ENCODE assay signal across 19 cellular contexts in the genomic region with DNA sequence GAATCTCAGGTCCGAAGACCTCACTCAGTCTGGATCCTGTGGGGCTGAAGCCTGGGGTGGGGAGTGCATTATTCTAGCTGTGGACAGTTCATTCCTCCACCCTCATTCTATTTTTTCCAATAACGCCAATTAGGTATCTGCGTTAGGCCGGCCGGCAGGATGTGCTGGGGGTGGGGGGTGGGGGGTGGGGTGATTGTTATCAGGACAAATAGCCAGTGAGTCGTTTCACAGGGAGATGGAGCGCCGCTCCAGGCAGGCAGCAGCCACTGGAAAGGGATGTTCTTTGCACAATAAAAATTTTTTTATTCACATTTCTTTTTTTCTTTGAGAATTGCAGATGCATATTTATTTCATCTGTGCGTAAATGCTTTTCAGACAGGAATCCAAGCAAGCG. TPM values are rescaled to one million over a fixed set of nuclear protein-coding genes. Genes with fewer than 3 reads are reported as not detected.
DNase-seq lines count a peak whose midpoint lies in the region; ATAC-seq, FAIRE-seq and TF ChIP-seq lines count a peak whose summit lies in the region.
"Had no signal": no experiment of that assay in that cellular context is flagged by ENCODE, and none has a peak within 500 bp of the region (broad histone marks: within the 10 kb centered on the region; RNA-seq: fewer than 3 reads in every experiment).

No MANE protein-coding gene starts in this region.

- no peak overlapping the region for H2AFZ ChIP-seq in H1 (ENCODE audit: low read length)
- no peak overlapping the region for H2AFZ ChIP-seq in neural cell (ENCODE audit: low read depth, low read length)

- no peaks in the 10 kb centered on the region for H3K9me2 ChIP-seq in neural cell (ENCODE audit: insufficient read depth, low read length)

- H3K27me3 ChIP-seq in breast epithelium (peaks cover 4 to 20% of the 10 kb centered on the region in 2 donors), H1 (replicated peaks in 1 of 4; ENCODE audit: control insufficient read depth in 3 of 4, extremely low read depth in 1 of 4, insufficient read depth in 3 of 4, low read length in 3 of 4) (peaks cover 93 to 96% (median 95%) of the 10 kb centered on the region in 4 experiments), neural cell (ENCODE audit: insufficient read depth, low read depth, low read length) (peaks cover 94% of the 10 kb centered on the region), right atrium auricular region (peaks cover 11 to 39% of the 10 kb centered on the region in 2 donors)

- H3K18ac ChIP-seq in H1 (ENCODE audit: extremely low read depth, low read length) = no peak overlapping the region; the same call in 1 of the 2 replicates

- H2BK12ac ChIP-seq in H1 (ENCODE audit: low read depth, low read length) = peak overlapping the region; percentile 27; the same call in 1 of the 2 replicates

- H3K56ac ChIP-seq in H1 (replicated peaks; ENCODE audit: insufficient read length, low read depth, low read length) = no peak overlapping the region

- no peaks in the 10 kb centered on the region for H3K79me1 ChIP-seq in H1 (ENCODE audit: low read depth, low read length)

- peaks cover 7 to 11% of the 10 kb centered on the region in 2 donors for H3K4me1 ChIP-seq in breast epithelium
- H3K4me1 ChIP-seq in H1 (replicated peaks in 1 of 4; ENCODE audit: control insufficient read depth in 3 of 4, insufficient read depth in 4 of 4, low read length in 3 of 4) = peaks cover 14 to 61% (median 42%) of the 10 kb centered on the region in 4 experiments
- H3K4me1 ChIP-seq in right atrium auricular region = peaks cover 0 to 22% of the 10 kb centered on the region in 2 donors
- H3K4me1 ChIP-seq: HAP-1 had no signal

- H3K9me3 ChIP-seq in breast epithelium = no peaks in the 10 kb centered on the region
- H3K9me3 ChIP-seq in H1 (ENCODE audit: insufficient read depth in 2 of 2, low read depth in 1 of 2, low read length in 1 of 2) = no peaks in the 10 kb centered on the region
- no peaks in the 10 kb centered on the region for H3K9me3 ChIP-seq in neural cell (ENCODE audit: low read length)
- no peaks in the 10 kb centered on the region for H3K9me3 ChIP-seq in right atrium auricular region
- H3K9me3 ChIP-seq: A549, HAP-1 had no signal

- H3K36me3 ChIP-seq in breast epithelium = no peaks in the 10 kb centered on the region
- H3K36me3 ChIP-seq in H1 (ENCODE audit: control insufficient read depth in 2 of 4, insufficient read depth in 4 of 4, low read length in 3 of 4) = peaks cover 0 to 8% (median 0%) of the 10 kb centered on the region in 4 experiments; a peak in 1 of 8 replicates
- no peaks in the 10 kb centered on the region for H3K36me3 ChIP-seq in neural cell (ENCODE audit: insufficient read depth, low read length)
- H3K36me3 ChIP-seq in right atrium auricular region = no peaks in the 10 kb centered on the region
- H3K36me3 ChIP-seq: HAP-1 had no signal

- no peak overlapping the region for H4K91ac ChIP-seq in H1 (replicated peaks; ENCODE audit: insufficient read length, low read length)

- TF ChIP-seq RAD21 in H1 (IDR thresholded peaks at IDR 0.05 in 1 of 2, conservative IDR thresholded peaks at IDR 0.05 in 1 of 2; ENCODE audit: low read depth in 2 of 2, low read length in 2 of 2) = no peak
- TF ChIP-seq RAD21 in neural cell (conservative IDR thresholded peaks at IDR 0.05) = no peak

- H3K9ac ChIP-seq in H1 (replicated peaks in 1 of 4; ENCODE audit: extremely low read depth in 1 of 4, low read depth in 3 of 4, low read length in 3 of 4) (no peak overlapping the region), neural cell (ENCODE audit: low read length) (no peak overlapping the region)

- peaks cover 14% of the 10 kb centered on the region for H3K27me3 Mint-ChIP-seq in MCF 10A (ENCODE audit: insufficient read depth, unreplicated experiment)
- H3K27me3 Mint-ChIP-seq in activated CD8-positive, alpha-beta memory T cell treated with anti-CD3 and anti-CD28 coated beads, Interleukin-2, amount 10 ng/mL, durations not matched to agents 7 days and 5 days = peaks cover 83% of the 10 kb centered on the region

- POLR2A ChIA-PET in MCF 10A (lab: Yijun Ruan, JAX) (interaction anchor here (1.4 to 2.6 kb wide), 3 partner anchors 87 to 188 kb away, joined by 6 to 20 read pairs (median 9); a partner anchor contains a TSS), H1 (lab: Charles Lee; ENCODE audit: partially characterized antibody) (interaction anchor here (1.6 to 1.8 kb wide), 2 partner anchors 9 to 55 kb away, joined by 5 to 8 read pairs; no protein-coding TSS in a partner anchor)

- TF ChIP-seq CTCF in breast epithelium (IDR thresholded peaks at IDR 0.05) = no peak
- no peak for TF ChIP-seq CTCF in MCF 10A (IDR thresholded peaks at IDR 0.05; ENCODE audit: unreplicated experiment)
- TF ChIP-seq CTCF in H1 (IDR thresholded peaks at IDR 0.05; ENCODE audit: control extremely low read depth in 1 of 3, insufficient read depth in 1 of 3, low read depth in 1 of 3, low read length in 3 of 3) = no peak
- no peak for TF ChIP-seq CTCF in neural cell (IDR thresholded peaks at IDR 0.05; ENCODE audit: poor library complexity, severe bottlenecking)
- TF ChIP-seq CTCF in right atrium auricular region (IDR thresholded peaks at IDR 0.05) = no peak

- TF ChIP-seq EP300 in H1 (IDR thresholded peaks at IDR 0.05; ENCODE audit: borderline replicate concordance in 1 of 2, low read depth in 2 of 2, low read length in 2 of 2) = no peak
- TF ChIP-seq EP300 in neural cell (conservative IDR thresholded peaks at IDR 0.05; ENCODE audit: poor library complexity, severe bottlenecking) = no peak

- H3K4me3 Mint-ChIP-seq in MCF 10A (ENCODE audit: unreplicated experiment) = no peak overlapping the region
- no peak overlapping the region for H3K4me3 Mint-ChIP-seq in activated CD8-positive, alpha-beta memory T cell treated with anti-CD3 and anti-CD28 coated beads, Interleukin-2, amount 10 ng/mL, durations not matched to agents 7 days and 5 days

- peaks cover 6% of the 10 kb centered on the region for H3K36me3 Mint-ChIP-seq in MCF 10A (ENCODE audit: insufficient read depth, unreplicated experiment)
- H3K36me3 Mint-ChIP-seq in activated CD8-positive, alpha-beta memory T cell treated with anti-CD3 and anti-CD28 coated beads, Interleukin-2, amount 10 ng/mL, durations not matched to agents 7 days and 5 days = peaks cover 3% of the 10 kb centered on the region

- FAIRE-seq in H1 (lab: Jason Lieb, UNC) = no peak
- FAIRE-seq: A549, GM19239 had no signal

- H3K4me1 Mint-ChIP-seq in MCF 10A (ENCODE audit: insufficient read depth, unreplicated experiment) = no peaks in the 10 kb centered on the region
- H3K4me1 Mint-ChIP-seq in activated CD8-positive, alpha-beta memory T cell treated with anti-CD3 and anti-CD28 coated beads, Interleukin-2, amount 10 ng/mL, durations not matched to agents 7 days and 5 days = peaks cover 22% of the 10 kb centered on the region

- H2BK20ac ChIP-seq in H1 (ENCODE audit: low read length) = no peak overlapping the region

- H3K27ac Mint-ChIP-seq in MCF 10A (ENCODE audit: low read depth, unreplicated experiment) = no peak overlapping the region
- H3K27ac Mint-ChIP-seq in activated CD8-positive, alpha-beta memory T cell treated with anti-CD3 and anti-CD28 coated beads, Interleukin-2, amount 10 ng/mL, durations not matched to agents 7 days and 5 days = no peak overlapping the region
- H3K27ac Mint-ChIP-seq: CD14-positive monocyte had no signal

- no peak for ATAC-seq in activated CD8-positive, alpha-beta memory T cell treated with anti-CD3 and anti-CD28 coated beads, Interleukin-2, amount 10 ng/mL, durations not matched to agents 7 days and 5 days
- no peak for ATAC-seq in GM19328 (IDR thresholded peaks at IDR 0.05; ENCODE audit: unreplicated experiment)
- ATAC-seq: A549, Panc1, Right ventricle myocardium inferior had no signal

- intact Hi-C loops in breast epithelium (cut with DNase I; ENCODE audit: low total_unique reads) = loop anchor here (5.0 kb wide), 1 partner anchor 840 kb away; no protein-coding TSS in a partner anchor
- intact Hi-C loops in MCF 10A (cut with micrococcal nuclease) = no loop called here

- no peak overlapping the region for H2AK5ac ChIP-seq in H1 (ENCODE audit: low read depth, low read length)

- BruUV-seq in MCF 10A (replicated peaks; lab: Mats Ljungman, UMichigan) = no TSS peak

- H3K23me2 ChIP-seq in H1 (ENCODE audit: low read depth, low read length) = peaks cover 2% of the 10 kb centered on the region; the same call in 1 of the 2 replicates

- H2BK15ac ChIP-seq in H1 (ENCODE audit: low read length) = no peak overlapping the region

- no peak overlapping the region for H4K5ac ChIP-seq in H1 (ENCODE audit: insufficient read length, low read depth, low read length)

- H3K79me2 ChIP-seq in H1 (ENCODE audit: control insufficient read depth in 1 of 2, insufficient read depth in 2 of 2, low read length in 2 of 2) (no peaks in the 10 kb centered on the region), neural cell (replicated peaks; ENCODE audit: insufficient read depth, low read length) (no peaks in the 10 kb centered on the region)

- TF ChIP-seq POLR2A in breast epithelium (IDR thresholded peaks at IDR 0.05) (no peak), H1 (IDR thresholded peaks at IDR 0.05; ENCODE audit: control extremely low read depth in 1 of 2, low read depth in 2 of 2, low read length in 2 of 2) (no peak)

- H2BK120ac ChIP-seq in H1 (replicated peaks; ENCODE audit: low read depth, low read length) = peak overlapping the region; percentile 73

- no peak overlapping the region for H3K23ac ChIP-seq in H1 (ENCODE audit: insufficient read length)

- H3F3A ChIP-seq in neural cell (ENCODE audit: insufficient read depth, low read length, poor library complexity, severe bottlenecking) = no peaks in the 10 kb centered on the region

- no peaks in the 10 kb centered on the region for H3K9me3 Mint-ChIP-seq in MCF 10A (ENCODE audit: unreplicated experiment)
- no peaks in the 10 kb centered on the region for H3K9me3 Mint-ChIP-seq in activated CD8-positive, alpha-beta memory T cell treated with anti-CD3 and anti-CD28 coated beads, Interleukin-2, amount 10 ng/mL, durations not matched to agents 7 days and 5 days (ENCODE audit: low read depth)

- peak overlapping the region in 2 of 3 donors; percentile 66 to 84 for H3K4me3 ChIP-seq in breast epithelium
- peak overlapping the region in 1 of 4 experiments; percentile 51; a peak in 1 of 8 replicates for H3K4me3 ChIP-seq in H1 (ENCODE audit: extremely low read depth in 1 of 4, insufficient read depth in 2 of 4, low read depth in 3 of 4, low read length in 4 of 4)
- H3K4me3 ChIP-seq in neural cell (ENCODE audit: low read length) = no peak overlapping the region
- no peak overlapping the region for H3K4me3 ChIP-seq in right atrium auricular region
- H3K4me3 ChIP-seq: A549, HAP-1 had no signal

- H4K20me1 ChIP-seq in H1 (replicated peaks in 1 of 2; ENCODE audit: control insufficient read depth in 1 of 2, insufficient read depth in 2 of 2, low read length in 2 of 2) (peaks cover 4 to 30% of the 10 kb centered on the region in 2 experiments), neural cell (ENCODE audit: insufficient read depth) (no peaks in the 10 kb centered on the region)

- no peak overlapping the region for H2BK5ac ChIP-seq in H1 (ENCODE audit: low read depth, low read length)

- CTCF ChIA-PET in MCF 10A (lab: Yijun Ruan, JAX) (interaction anchor here (0.6 to 1.8 kb wide), 3 partner anchors 86 to 162 kb away, joined by 4 to 7 read pairs (median 4); no protein-coding TSS in a partner anchor), H1 (lab: Charles Lee; ENCODE audit: partially characterized antibody) (interaction anchor here (0.9 to 2.6 kb wide), 12 partner anchors 10 to 164 kb away, joined by 3 to 26 read pairs (median 6); no protein-coding TSS in a partner anchor)
- CTCF ChIA-PET in activated CD8-positive, alpha-beta memory T cell treated with anti-CD3 and anti-CD28 coated beads, Interleukin-2, amount 10 ng/mL, durations not matched to agents 7 days and 5 days (lab: Charles Lee) = interaction anchor here (1.5 kb wide), 1 partner anchor 73 kb away, joined by 6 read pairs; no protein-coding TSS in a partner anchor

- H3K27ac ChIP-seq in breast epithelium (peak overlapping the region; percentile 91 to 93), H1 (ENCODE audit: low read depth, low read length) (no peak overlapping the region), neural cell (ENCODE audit: low read length) (no peak overlapping the region), right atrium auricular region (no peak overlapping the region)
- H3K27ac ChIP-seq: A549 had no signal

- H3K4ac ChIP-seq in H1 (replicated peaks; ENCODE audit: insufficient read length, low read depth, low read length) = peak overlapping the region; percentile 82

- H3K4me2 ChIP-seq in H1 (ENCODE audit: insufficient read depth in 1 of 2, low read depth in 2 of 2, low read length in 2 of 2) (peak overlapping the region; percentile 32 to 68; a peak in 3 of 4 replicates), neural cell (ENCODE audit: low read length) (no peak overlapping the region)
- H3K4me2 ChIP-seq: A549 had no signal

- H3K14ac ChIP-seq in H1 (ENCODE audit: insufficient read length) = no peak overlapping the region

- WGBS in H1 (ENCODE audit: extremely low coverage in 1 of 2, insufficient coverage in 1 of 2, insufficient read length in 1 of 2, insufficient replicate concordance in 2 of 2, low coverage in 1 of 2, low lambda C conversion rate in 2 of 2, missing lambda C conversion rate in 1 of 2), 2 experiments = 2% methylated on average over 9 of the region's 10 CpGs; no CpG with 5 or more reads in 1 of the 2 experiments

- DNase-seq in breast epithelium (ENCODE audit: low spot score in 2 of 2) = no peak
- no peak for DNase-seq in MCF 10A (ENCODE audit: unreplicated experiment)
- DNase-seq in H1 (ENCODE audit: low read depth in 1 of 2, low spot score in 2 of 2) = no peak
- DNase-seq in activated CD8-positive, alpha-beta memory T cell treated with anti-CD3 and anti-CD28 coated beads, Interleukin-2, amount 10 ng/mL, durations not matched to agents 7 days and 5 days = no peak
- no peak for DNase-seq in right atrium auricular region (ENCODE audit: low spot score)
- DNase-seq: COR-L47, EL, Karpas-422, NCI-H187, NCI-H226, NCI-H524 treated with DMSO at 0.1 percent for 48 hours had no signal

- no peak overlapping the region for H4K8ac ChIP-seq in H1 (ENCODE audit: extremely low read depth, insufficient read depth, low read length)

RNA-seq across cellular contexts. Expression of a gene that starts 4.0 kb away (rescaled TPM):
- total RNA-seq in breast epithelium (10 to 100 TPM in 1 of 3 donors, 1 to 10 TPM in 1, under 1 TPM in 1; 0.16 to 20.3 (median 9.2) TPM), MCF 10A (2022) (3.4 and 3.9 TPM in 2 replicates), right atrium auricular region (1 to 10 TPM in 1 of 2 donors, under 1 TPM in 1; 0.74 to 1.3 TPM)
- total RNA-seq in H1 (2021; fragmentation: NEBNext Ultra II Directional; extraction: Animal tissue kit (Norgen Biotek cat#: 25700)) = 0.37 and 0.52 TPM in 2 replicates
- polyA plus RNA-seq in H1 (2011; rRNA removed) (0.09 and 0.17 TPM in 2 replicates), neural cell (0.26 TPM in 1 of 2 replicates, not detected in the other)
- 0.17 TPM for polyA plus RNA-seq in H1 (2011; cell fraction: cytosol; rRNA removed)
- polyA plus RNA-seq in H1 (2011; cell fraction: nucleus; rRNA removed) = 0.24 TPM
- polyA plus RNA-seq in H1 (2012, experiment 1 of 2) = 0.17 to 0.24 TPM (median 0.20 TPM) in 4 replicates
- 0.16 TPM for polyA plus RNA-seq in H1 (2012, experiment 2 of 2)
- 0.18 TPM for polyA plus RNA-seq in H1 (2013, experiment 1 of 2)
- polyA plus RNA-seq in H1 (2013, experiment 2 of 2) = 0.22 TPM
- polyA minus RNA-seq in H1 (2011; rRNA and poly(A)+ RNA removed) = 0.07 and 0.16 TPM in 2 replicates
- polyA minus RNA-seq in H1 (2011; cell fraction: cytosol; rRNA and poly(A)+ RNA removed) = 0.44 TPM
- polyA minus RNA-seq in H1 (2011; cell fraction: nucleus; rRNA and poly(A)+ RNA removed) = 0.10 TPM
- not detected in 2 replicates for polyA minus RNA-seq in neural cell
- not detected for total RNA-seq in activated CD8-positive, alpha-beta memory T cell treated with anti-CD3 and anti-CD28 coated beads, Interleukin-2, amount 10 ng/mL, durations not matched to agents 7 days and 5 days
- polyA plus RNA-seq: CD14-positive monocyte had no signal

Comparison
In these comparisons a context has a peak if more than half of its experiments do, and no peak if none do; other contexts are left out.
1. H3K27ac ChIP-seq: peak in breast epithelium (2 of 2); none in H1 (single experiment), neural cell (single experiment) and right atrium auricular region (0 of 2).
2. H3K4me3 ChIP-seq: peak in breast epithelium (2 of 3); none in neural cell (single experiment) and right atrium auricular region (0 of 2).